15 cellular contexts compared by ENCODE assay signal in the genomic region with DNA sequence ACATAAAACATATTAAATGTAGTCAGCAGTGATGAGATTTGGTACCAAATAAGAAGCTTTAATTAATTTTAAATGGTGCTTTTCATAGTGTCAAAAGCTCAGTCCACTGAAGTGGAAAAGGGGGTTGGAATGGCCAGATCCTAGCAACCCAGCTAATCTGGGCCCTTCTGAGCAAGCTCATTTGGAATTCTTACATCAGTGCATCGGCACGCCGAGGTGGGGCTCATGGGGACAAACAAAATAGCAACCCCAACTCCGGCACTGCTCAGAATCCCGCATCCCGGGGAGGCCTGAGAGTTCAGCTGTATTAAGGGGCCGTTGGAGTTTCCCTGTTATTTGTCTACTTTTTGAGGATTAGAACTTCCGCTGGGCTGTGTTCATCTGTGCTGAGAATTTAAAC.
DNase-seq lines count a peak whose midpoint lies in the region; ATAC-seq and TF ChIP-seq lines count a peak whose summit lies in the region.
"Had no signal": no experiment of that assay in that cellular context is flagged by ENCODE, and none has a peak within 500 bp of the region (broad histone marks: within the 10 kb centered on the region; RNA-seq: fewer than 3 reads in every experiment).

No MANE protein-coding gene starts in this region.

- no peaks in the 10 kb centered on the region for H3K36me3 Mint-ChIP-seq in progenitor cell of endocrine pancreas (ENCODE audit: insufficient read depth)
- H3K36me3 Mint-ChIP-seq in stimulated activated memory B cell treated with anti-CD40 and anti-IgM and Interleukin-4, amounts not matched to agents 10 μg/mL and 1 μg/mL and 100 μg/mL, for 72 hours, result no peaks in the 10 kb centered on the region

- H3K27ac Mint-ChIP-seq in progenitor cell of endocrine pancreas, result peak overlapping the region; percentile 73
- H3K27ac Mint-ChIP-seq in stimulated activated memory B cell treated with anti-CD40 and anti-IgM and Interleukin-4, amounts not matched to agents 10 μg/mL and 1 μg/mL and 100 μg/mL, for 72 hours, result no peak overlapping the region

- H3K4me3 ChIP-seq in H7 (ENCODE audit: insufficient read depth, low read depth, low read length), result no peak overlapping the region
- H3K4me3 ChIP-seq: breast epithelium had no signal

- no peaks in the 10 kb centered on the region for H3K27me3 ChIP-seq in H7 (ENCODE audit: control insufficient read depth, insufficient read depth, low read length)
- H3K27me3 ChIP-seq: breast epithelium had no signal

- H3K27me3 Mint-ChIP-seq in progenitor cell of endocrine pancreas, result no peaks in the 10 kb centered on the region
- no peaks in the 10 kb centered on the region for H3K27me3 Mint-ChIP-seq in stimulated activated memory B cell treated with anti-CD40 and anti-IgM and Interleukin-4, amounts not matched to agents 10 μg/mL and 1 μg/mL and 100 μg/mL, for 72 hours

- H3K4me1 Mint-ChIP-seq in progenitor cell of endocrine pancreas (ENCODE audit: low read depth), result peaks cover 40% of the 10 kb centered on the region
- H3K4me1 Mint-ChIP-seq in stimulated activated memory B cell treated with anti-CD40 and anti-IgM and Interleukin-4, amounts not matched to agents 10 μg/mL and 1 μg/mL and 100 μg/mL, for 72 hours, result no peaks in the 10 kb centered on the region

- no peaks in the 10 kb centered on the region for H3K9me3 Mint-ChIP-seq in progenitor cell of endocrine pancreas (ENCODE audit: low read depth)
- no peaks in the 10 kb centered on the region for H3K9me3 Mint-ChIP-seq in stimulated activated memory B cell treated with anti-CD40 and anti-IgM and Interleukin-4, amounts not matched to agents 10 μg/mL and 1 μg/mL and 100 μg/mL, for 72 hours

- DNase-seq in H7 (peak; percentile 46), cerebellar cortex (ENCODE audit: low spot score) (peak; percentile 17), iris pigment epithelial cell (ENCODE audit: low read depth) (peak; percentile 37), progenitor cell of endocrine pancreas (ENCODE audit: low spot score, unreplicated experiment) (no peak), HuH-7.5 (ENCODE audit: low spot score) (no peak), NCI-H345 treated with DMSO at 0.1 percent for 48 hours (lab: John Stamatoyannopoulos, UW; ENCODE audit: unreplicated experiment) (no peak)
- no peak for DNase-seq in stimulated activated CD8-positive, alpha-beta memory T cell treated with anti-CD3 and anti-CD28 coated beads, Interleukin-4, amount 100 ng/mL, for 48 hours
- DNase-seq: DMS 273 treated with DMSO at 0.1 percent for 48 hours; foreskin melanocyte; kidney glomerular epithelial cell; MM.1S; stimulated activated CD4-positive, alpha-beta T cell treated with anti-CD3 and anti-CD28 coated beads, Interleukin-12 subunit alpha, Interleukin-12 subunit beta, amount 100 ng/mL, for 4 hours; trophoblast cell had no signal

- ATAC-seq in stimulated activated memory B cell treated with anti-CD40 and anti-IgM and Interleukin-4, amounts not matched to agents 10 μg/mL and 1 μg/mL and 100 μg/mL, for 72 hours, result no peak

- TF ChIP-seq CTCF in progenitor cell of endocrine pancreas (IDR thresholded peaks at IDR 0.05; ENCODE audit: unreplicated experiment), result no peak

- H3K4me3 Mint-ChIP-seq in progenitor cell of endocrine pancreas (ENCODE audit: low read depth), result no peak overlapping the region
- H3K4me3 Mint-ChIP-seq in stimulated activated memory B cell treated with anti-CD40 and anti-IgM and Interleukin-4, amounts not matched to agents 10 μg/mL and 1 μg/mL and 100 μg/mL, for 72 hours, result no peak overlapping the region

- no peaks in the 10 kb centered on the region for H3K36me3 ChIP-seq in H7 (replicated peaks; ENCODE audit: control insufficient read depth, insufficient read depth, low read length)
- H3K36me3 ChIP-seq: breast epithelium had no signal

Comparison
In these comparisons a context has a peak if more than half of its experiments do, and no peak if none do; other contexts are left out.
1. DNase-seq: peak in H7 (single experiment), cerebellar cortex (single experiment) and iris pigment epithelial cell (single experiment); none in progenitor cell of endocrine pancreas (single experiment), HuH-7.5 (single experiment), NCI-H345 treated with DMSO at 0.1 percent for 48 hours (single experiment) and stimulated activated CD8-positive, alpha-beta memory T cell treated with anti-CD3 and anti-CD28 coated beads, Interleukin-4, amount 100 ng/mL, for 48 hours (single experiment).